In the genomic region with DNA sequence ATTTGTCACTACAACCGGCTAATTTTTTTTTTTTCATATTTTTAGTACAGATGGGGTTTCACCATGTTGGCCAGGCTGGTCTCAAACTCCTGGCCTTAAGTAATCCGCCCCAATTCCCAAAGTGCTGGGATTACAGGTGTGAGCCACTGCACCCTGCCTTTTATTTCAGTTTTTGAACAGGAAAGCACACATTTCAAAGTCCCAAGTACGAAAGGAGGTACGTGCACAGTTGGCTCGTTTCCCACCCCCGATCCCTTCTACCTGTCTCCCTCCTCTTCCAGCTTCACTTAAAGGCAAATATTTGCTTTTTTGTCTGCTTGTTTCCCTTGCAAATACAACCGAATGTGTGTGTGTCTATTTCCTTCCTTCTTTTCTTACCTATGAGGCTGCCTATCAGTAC, we compare ENCODE assay signal across 1 cellular context.
TF ChIP-seq lines count a peak whose summit lies in the region.

No MANE protein-coding gene starts in this region.

TF ChIP-seq in HepG2, 621 proteins besides CTCF, POLR2A, EP300 and RAD21 (continued from another document and continues in another):
- TF ChIP-seq, protein P1, sequence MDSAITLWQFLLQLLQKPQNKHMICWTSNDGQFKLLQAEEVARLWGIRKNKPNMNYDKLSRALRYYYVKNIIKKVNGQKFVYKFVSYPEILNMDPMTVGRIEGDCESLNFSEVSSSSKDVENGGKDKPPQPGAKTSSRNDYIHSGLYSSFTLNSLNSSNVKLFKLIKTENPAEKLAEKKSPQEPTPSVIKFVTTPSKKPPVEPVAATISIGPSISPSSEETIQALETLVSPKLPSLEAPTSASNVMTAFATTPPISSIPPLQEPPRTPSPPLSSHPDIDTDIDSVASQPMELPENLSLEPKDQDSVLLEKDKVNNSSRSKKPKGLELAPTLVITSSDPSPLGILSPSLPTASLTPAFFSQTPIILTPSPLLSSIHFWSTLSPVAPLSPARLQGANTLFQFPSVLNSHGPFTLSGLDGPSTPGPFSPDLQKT (CRISPR knock-in tag; IDR thresholded peaks at IDR 0.05; ENCODE audit: borderline replicate concordance), result no peak
- no peak for TF ChIP-seq ZC3H13 (CRISPR knock-in tag; IDR thresholded peaks at IDR 0.05)
- no peak for TF ChIP-seq KLF11 (CRISPR knock-in tag; IDR thresholded peaks at IDR 0.05)
- no peak for TF ChIP-seq JUN (CRISPR knock-in tag; IDR thresholded peaks at IDR 0.05)
- TF ChIP-seq TARDBP (CRISPR knock-in tag; IDR thresholded peaks at IDR 0.05), result peak; percentile 79; the same call in 1 of the 2 replicates
- TF ChIP-seq, protein P2, sequence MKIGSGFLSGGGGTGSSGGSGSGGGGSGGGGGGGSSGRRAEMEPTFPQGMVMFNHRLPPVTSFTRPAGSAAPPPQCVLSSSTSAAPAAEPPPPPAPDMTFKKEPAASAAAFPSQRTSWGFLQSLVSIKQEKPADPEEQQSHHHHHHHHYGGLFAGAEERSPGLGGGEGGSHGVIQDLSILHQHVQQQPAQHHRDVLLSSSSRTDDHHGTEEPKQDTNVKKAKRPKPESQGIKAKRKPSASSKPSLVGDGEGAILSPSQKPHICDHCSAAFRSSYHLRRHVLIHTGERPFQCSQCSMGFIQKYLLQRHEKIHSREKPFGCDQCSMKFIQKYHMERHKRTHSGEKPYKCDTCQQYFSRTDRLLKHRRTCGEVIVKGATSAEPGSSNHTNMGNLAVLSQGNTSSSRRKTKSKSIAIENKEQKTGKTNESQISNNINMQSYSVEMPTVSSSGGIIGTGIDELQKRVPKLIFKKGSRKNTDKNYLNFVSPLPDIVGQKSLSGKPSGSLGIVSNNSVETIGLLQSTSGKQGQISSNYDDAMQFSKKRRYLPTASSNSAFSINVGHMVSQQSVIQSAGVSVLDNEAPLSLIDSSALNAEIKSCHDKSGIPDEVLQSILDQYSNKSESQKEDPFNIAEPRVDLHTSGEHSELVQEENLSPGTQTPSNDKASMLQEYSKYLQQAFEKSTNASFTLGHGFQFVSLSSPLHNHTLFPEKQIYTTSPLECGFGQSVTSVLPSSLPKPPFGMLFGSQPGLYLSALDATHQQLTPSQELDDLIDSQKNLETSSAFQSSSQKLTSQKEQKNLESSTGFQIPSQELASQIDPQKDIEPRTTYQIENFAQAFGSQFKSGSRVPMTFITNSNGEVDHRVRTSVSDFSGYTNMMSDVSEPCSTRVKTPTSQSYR (CRISPR knock-in tag; IDR thresholded peaks at IDR 0.05; ENCODE audit: borderline replicate concordance), result peak; percentile 42; the same call in 1 of the 2 replicates
- TF ChIP-seq TAF15 (IDR thresholded peaks at IDR 0.05; ENCODE audit: low read depth, low read length, poor library complexity, severe bottlenecking), result no peak
- TF ChIP-seq ZNF335 (CRISPR knock-in tag; IDR thresholded peaks at IDR 0.05), result no peak
- no peak for TF ChIP-seq ZNF766 (CRISPR knock-in tag; IDR thresholded peaks at IDR 0.05; ENCODE audit: borderline replicate concordance)
- TF ChIP-seq NFATC3 (CRISPR knock-in tag; IDR thresholded peaks at IDR 0.05), result no peak
- TF ChIP-seq DNMT1 (CRISPR knock-in tag; IDR thresholded peaks at IDR 0.05), result no peak
- TF ChIP-seq ZNF670 (CRISPR knock-in tag; IDR thresholded peaks at IDR 0.05; ENCODE audit: borderline replicate concordance), result peak; percentile 74; the same call in 1 of the 2 replicates
- TF ChIP-seq, protein P3, sequence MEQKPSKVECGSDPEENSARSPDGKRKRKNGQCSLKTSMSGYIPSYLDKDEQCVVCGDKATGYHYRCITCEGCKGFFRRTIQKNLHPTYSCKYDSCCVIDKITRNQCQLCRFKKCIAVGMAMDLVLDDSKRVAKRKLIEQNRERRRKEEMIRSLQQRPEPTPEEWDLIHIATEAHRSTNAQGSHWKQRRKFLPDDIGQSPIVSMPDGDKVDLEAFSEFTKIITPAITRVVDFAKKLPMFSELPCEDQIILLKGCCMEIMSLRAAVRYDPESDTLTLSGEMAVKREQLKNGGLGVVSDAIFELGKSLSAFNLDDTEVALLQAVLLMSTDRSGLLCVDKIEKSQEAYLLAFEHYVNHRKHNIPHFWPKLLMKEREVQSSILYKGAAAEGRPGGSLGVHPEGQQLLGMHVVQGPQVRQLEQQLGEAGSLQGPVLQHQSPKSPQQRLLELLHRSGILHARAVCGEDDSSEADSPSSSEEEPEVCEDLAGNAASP (CRISPR knock-in tag; IDR thresholded peaks at IDR 0.05; ENCODE audit: borderline replicate concordance), result no peak
- no peak for TF ChIP-seq SMAD1 (CRISPR knock-in tag; IDR thresholded peaks at IDR 0.05; ENCODE audit: borderline replicate concordance, low read depth)
- TF ChIP-seq, protein P4, sequence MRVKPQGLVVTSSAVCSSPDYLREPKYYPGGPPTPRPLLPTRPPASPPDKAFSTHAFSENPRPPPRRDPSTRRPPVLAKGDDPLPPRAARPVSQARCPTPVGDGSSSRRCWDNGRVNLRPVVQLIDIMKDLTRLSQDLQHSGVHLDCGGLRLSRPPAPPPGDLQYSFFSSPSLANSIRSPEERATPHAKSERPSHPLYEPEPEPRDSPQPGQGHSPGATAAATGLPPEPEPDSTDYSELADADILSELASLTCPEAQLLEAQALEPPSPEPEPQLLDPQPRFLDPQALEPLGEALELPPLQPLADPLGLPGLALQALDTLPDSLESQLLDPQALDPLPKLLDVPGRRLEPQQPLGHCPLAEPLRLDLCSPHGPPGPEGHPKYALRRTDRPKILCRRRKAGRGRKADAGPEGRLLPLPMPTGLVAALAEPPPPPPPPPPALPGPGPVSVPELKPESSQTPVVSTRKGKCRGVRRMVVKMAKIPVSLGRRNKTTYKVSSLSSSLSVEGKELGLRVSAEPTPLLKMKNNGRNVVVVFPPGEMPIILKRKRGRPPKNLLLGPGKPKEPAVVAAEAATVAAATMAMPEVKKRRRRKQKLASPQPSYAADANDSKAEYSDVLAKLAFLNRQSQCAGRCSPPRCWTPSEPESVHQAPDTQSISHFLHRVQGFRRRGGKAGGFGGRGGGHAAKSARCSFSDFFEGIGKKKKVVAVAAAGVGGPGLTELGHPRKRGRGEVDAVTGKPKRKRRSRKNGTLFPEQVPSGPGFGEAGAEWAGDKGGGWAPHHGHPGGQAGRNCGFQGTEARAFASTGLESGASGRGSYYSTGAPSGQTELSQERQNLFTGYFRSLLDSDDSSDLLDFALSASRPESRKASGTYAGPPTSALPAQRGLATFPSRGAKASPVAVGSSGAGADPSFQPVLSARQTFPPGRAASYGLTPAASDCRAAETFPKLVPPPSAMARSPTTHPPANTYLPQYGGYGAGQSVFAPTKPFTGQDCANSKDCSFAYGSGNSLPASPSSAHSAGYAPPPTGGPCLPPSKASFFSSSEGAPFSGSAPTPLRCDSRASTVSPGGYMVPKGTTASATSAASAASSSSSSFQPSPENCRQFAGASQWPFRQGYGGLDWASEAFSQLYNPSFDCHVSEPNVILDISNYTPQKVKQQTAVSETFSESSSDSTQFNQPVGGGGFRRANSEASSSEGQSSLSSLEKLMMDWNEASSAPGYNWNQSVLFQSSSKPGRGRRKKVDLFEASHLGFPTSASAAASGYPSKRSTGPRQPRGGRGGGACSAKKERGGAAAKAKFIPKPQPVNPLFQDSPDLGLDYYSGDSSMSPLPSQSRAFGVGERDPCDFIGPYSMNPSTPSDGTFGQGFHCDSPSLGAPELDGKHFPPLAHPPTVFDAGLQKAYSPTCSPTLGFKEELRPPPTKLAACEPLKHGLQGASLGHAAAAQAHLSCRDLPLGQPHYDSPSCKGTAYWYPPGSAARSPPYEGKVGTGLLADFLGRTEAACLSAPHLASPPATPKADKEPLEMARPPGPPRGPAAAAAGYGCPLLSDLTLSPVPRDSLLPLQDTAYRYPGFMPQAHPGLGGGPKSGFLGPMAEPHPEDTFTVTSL (CRISPR knock-in tag; IDR thresholded peaks at IDR 0.05; ENCODE audit: borderline replicate concordance), result peak; percentile 94
- 0 out of 2 replicates have a peak, but pooled peaks have one; percentile 52 for TF ChIP-seq ZNF703 (CRISPR knock-in tag; IDR thresholded peaks at IDR 0.05; ENCODE audit: borderline replicate concordance)
- 0 out of 2 replicates have a peak, but pooled peaks have one; percentile 17 for TF ChIP-seq SIX4 (CRISPR knock-in tag; IDR thresholded peaks at IDR 0.05)
- no peak for TF ChIP-seq EHMT2 (IDR thresholded peaks at IDR 0.05; ENCODE audit: borderline replicate concordance, low read depth, low read length)
- TF ChIP-seq, protein P5, sequence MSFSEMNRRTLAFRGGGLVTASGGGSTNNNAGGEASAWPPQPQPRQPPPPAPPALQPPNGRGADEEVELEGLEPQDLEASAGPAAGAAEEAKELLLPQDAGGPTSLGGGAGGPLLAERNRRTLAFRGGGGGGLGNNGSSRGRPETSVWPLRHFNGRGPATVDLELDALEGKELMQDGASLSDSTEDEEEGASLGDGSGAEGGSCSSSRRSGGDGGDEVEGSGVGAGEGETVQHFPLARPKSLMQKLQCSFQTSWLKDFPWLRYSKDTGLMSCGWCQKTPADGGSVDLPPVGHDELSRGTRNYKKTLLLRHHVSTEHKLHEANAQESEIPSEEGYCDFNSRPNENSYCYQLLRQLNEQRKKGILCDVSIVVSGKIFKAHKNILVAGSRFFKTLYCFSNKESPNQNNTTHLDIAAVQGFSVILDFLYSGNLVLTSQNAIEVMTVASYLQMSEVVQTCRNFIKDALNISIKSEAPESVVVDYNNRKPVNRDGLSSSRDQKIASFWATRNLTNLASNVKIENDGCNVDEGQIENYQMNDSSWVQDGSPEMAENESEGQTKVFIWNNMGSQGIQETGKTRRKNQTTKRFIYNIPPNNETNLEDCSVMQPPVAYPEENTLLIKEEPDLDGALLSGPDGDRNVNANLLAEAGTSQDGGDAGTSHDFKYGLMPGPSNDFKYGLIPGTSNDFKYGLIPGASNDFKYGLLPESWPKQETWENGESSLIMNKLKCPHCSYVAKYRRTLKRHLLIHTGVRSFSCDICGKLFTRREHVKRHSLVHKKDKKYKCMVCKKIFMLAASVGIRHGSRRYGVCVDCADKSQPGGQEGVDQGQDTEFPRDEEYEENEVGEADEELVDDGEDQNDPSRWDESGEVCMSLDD (CRISPR knock-in tag; IDR thresholded peaks at IDR 0.05; ENCODE audit: borderline replicate concordance), result no peak
- TF ChIP-seq RBFOX2 (IDR thresholded peaks at IDR 0.05; ENCODE audit: low read depth, low read length), result no peak
- no peak for TF ChIP-seq ZNF24 (IDR thresholded peaks at IDR 0.05)
- TF ChIP-seq, protein P6, sequence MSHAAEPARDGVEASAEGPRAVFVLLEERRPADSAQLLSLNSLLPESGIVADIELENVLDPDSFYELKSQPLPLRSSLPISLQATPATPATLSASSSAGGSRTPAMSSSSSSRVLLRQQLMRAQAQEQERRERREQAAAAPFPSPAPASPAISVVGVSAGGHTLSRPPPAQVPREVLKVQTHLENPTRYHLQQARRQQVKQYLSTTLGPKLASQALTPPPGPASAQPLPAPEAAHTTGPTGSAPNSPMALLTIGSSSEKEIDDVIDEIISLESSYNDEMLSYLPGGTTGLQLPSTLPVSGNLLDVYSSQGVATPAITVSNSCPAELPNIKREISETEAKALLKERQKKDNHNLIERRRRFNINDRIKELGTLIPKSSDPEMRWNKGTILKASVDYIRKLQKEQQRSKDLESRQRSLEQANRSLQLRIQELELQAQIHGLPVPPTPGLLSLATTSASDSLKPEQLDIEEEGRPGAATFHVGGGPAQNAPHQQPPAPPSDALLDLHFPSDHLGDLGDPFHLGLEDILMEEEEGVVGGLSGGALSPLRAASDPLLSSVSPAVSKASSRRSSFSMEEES (CRISPR knock-in tag; IDR thresholded peaks at IDR 0.05), result 0 out of 2 replicates have a peak, but pooled peaks have one; percentile 50
- peak; percentile 60 for TF ChIP-seq NCOR1 (IDR thresholded peaks at IDR 0.05; ENCODE audit: borderline replicate concordance, low read length)
- TF ChIP-seq, protein P7, sequence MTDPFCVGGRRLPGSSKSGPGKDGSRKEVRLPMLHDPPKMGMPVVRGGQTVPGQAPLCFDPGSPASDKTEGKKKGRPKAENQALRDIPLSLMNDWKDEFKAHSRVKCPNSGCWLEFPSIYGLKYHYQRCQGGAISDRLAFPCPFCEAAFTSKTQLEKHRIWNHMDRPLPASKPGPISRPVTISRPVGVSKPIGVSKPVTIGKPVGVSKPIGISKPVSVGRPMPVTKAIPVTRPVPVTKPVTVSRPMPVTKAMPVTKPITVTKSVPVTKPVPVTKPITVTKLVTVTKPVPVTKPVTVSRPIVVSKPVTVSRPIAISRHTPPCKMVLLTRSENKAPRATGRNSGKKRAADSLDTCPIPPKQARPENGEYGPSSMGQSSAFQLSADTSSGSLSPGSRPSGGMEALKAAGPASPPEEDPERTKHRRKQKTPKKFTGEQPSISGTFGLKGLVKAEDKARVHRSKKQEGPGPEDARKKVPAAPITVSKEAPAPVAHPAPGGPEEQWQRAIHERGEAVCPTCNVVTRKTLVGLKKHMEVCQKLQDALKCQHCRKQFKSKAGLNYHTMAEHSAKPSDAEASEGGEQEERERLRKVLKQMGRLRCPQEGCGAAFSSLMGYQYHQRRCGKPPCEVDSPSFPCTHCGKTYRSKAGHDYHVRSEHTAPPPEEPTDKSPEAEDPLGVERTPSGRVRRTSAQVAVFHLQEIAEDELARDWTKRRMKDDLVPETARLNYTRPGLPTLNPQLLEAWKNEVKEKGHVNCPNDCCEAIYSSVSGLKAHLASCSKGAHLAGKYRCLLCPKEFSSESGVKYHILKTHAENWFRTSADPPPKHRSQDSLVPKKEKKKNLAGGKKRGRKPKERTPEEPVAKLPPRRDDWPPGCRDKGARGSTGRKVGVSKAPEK (CRISPR knock-in tag; IDR thresholded peaks at IDR 0.05; ENCODE audit: borderline replicate concordance), result peak; percentile 71; the same call in 1 of the 2 replicates
- no peak for TF ChIP-seq KLF15 (CRISPR knock-in tag; IDR thresholded peaks at IDR 0.05; ENCODE audit: borderline replicate concordance)
- no peak for TF ChIP-seq NR2F2 (IDR thresholded peaks at IDR 0.05; ENCODE audit: borderline replicate concordance, low read depth)
- TF ChIP-seq ZNF598 (CRISPR knock-in tag; IDR thresholded peaks at IDR 0.05; ENCODE audit: borderline replicate concordance), result no peak
- no peak for TF ChIP-seq SRSF9 (IDR thresholded peaks at IDR 0.05; ENCODE audit: borderline replicate concordance, insufficient read depth, low read depth, low read length, poor library complexity, severe bottlenecking)
- TF ChIP-seq ZNF772 (CRISPR knock-in tag; IDR thresholded peaks at IDR 0.05), result no peak
- TF ChIP-seq AGO1 (IDR thresholded peaks at IDR 0.05; ENCODE audit: low read depth, low read length, poor library complexity, severe bottlenecking), result no peak
- no peak for TF ChIP-seq ZNF780A (CRISPR knock-in tag; IDR thresholded peaks at IDR 0.05)
- no peak for TF ChIP-seq RFXANK (CRISPR knock-in tag; IDR thresholded peaks at IDR 0.05)
- TF ChIP-seq RBAK (CRISPR knock-in tag; IDR thresholded peaks at IDR 0.05), result peak; percentile 69; the same call in 1 of the 2 replicates
- TF ChIP-seq, protein P8, sequence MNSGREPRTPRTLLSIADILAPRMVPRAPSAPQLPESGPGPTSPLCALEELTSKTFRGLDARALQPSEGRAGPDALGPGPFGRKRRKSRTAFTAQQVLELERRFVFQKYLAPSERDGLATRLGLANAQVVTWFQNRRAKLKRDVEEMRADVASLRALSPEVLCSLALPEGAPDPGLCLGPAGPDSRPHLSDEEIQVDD (CRISPR knock-in tag; IDR thresholded peaks at IDR 0.05; ENCODE audit: borderline replicate concordance), result no peak
- no peak for TF ChIP-seq ZNF343 (CRISPR knock-in tag; IDR thresholded peaks at IDR 0.05)
- TF ChIP-seq, protein P9, sequence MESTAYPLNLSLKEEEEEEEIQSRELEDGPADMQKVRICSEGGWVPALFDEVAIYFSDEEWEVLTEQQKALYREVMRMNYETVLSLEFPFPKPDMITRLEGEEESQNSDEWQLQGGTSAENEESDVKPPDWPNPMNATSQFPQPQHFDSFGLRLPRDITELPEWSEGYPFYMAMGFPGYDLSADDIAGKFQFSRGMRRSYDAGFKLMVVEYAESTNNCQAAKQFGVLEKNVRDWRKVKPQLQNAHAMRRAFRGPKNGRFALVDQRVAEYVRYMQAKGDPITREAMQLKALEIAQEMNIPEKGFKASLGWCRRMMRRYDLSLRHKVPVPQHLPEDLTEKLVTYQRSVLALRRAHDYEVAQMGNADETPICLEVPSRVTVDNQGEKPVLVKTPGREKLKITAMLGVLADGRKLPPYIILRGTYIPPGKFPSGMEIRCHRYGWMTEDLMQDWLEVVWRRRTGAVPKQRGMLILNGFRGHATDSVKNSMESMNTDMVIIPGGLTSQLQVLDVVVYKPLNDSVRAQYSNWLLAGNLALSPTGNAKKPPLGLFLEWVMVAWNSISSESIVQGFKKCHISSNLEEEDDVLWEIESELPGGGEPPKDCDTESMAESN (CRISPR knock-in tag; conservative IDR thresholded peaks at IDR 0.05), result no peak
